14 cellular contexts compared by ENCODE assay signal in genomic region chr6:16216501-16217155, GRCh38. TPM values are rescaled to one million over a fixed set of nuclear protein-coding genes. Genes with fewer than 3 reads are reported as not detected.
DNase-seq lines count a peak whose midpoint lies in the region; ATAC-seq, FAIRE-seq and TF ChIP-seq lines count a peak whose summit lies in the region.
"Had no signal": no experiment of that assay in that cellular context is flagged by ENCODE, and none has a peak within 500 bp of the region (broad histone marks: within the 10 kb centered on the region; RNA-seq: fewer than 3 reads in every experiment).

No MANE protein-coding gene starts in this region.

- ATAC-seq in sciatic nerve (peak; percentile 18), GM18519 (IDR thresholded peaks at IDR 0.05; ENCODE audit: low FRiP score, unreplicated experiment) (no peak), GM21390 (IDR thresholded peaks at IDR 0.05; ENCODE audit: unreplicated experiment) (no peak)
- ATAC-seq in stimulated activated naive CD8-positive, alpha-beta T cell treated with anti-CD3 and anti-CD28 coated beads, Interleukin-15, Interleukin-2, amounts not matched to agents 100 U/mL and 50 U/mL, for 24 hours, result no peak
- ATAC-seq: activated T-helper 17 cell treated with anti-CD3 and anti-CD28 coated beads, Interleukin-2, amount 50 U/mL, for 72 hours; effector memory CD8-positive, alpha-beta T cell; stimulated activated naive B cell treated with anti-CD40 and anti-IgM and Interleukin-4, amounts not matched to agents 10 μg/mL and 1 μg/mL and 100 μg/mL, for 72 hours had no signal

- H3K9me3 Mint-ChIP-seq in HFFc6, result no peaks in the 10 kb centered on the region; the same call in 1 of the 2 replicates
- H3K9me3 Mint-ChIP-seq in dendritic cell treated with granulocyte-macrophage colony-stimulating factor and Interleukin-4, amounts not matched to agents 40 ng/mL and 50 ng/mL, for 4 days, result no peaks in the 10 kb centered on the region
- H3K9me3 Mint-ChIP-seq: activated T-helper 17 cell treated with anti-CD3 and anti-CD28 coated beads, Interleukin-2, amount 50 U/mL, for 72 hours; effector memory CD8-positive, alpha-beta T cell; stimulated activated naive B cell treated with anti-CD40 and anti-IgM and Interleukin-4, amounts not matched to agents 10 μg/mL and 1 μg/mL and 100 μg/mL, for 72 hours had no signal

- no peak overlapping the region for H3K27ac ChIP-seq in kidney (ENCODE audit: low read depth in 2 of 2, low read length in 2 of 2)

- H3K36me3 Mint-ChIP-seq in HFFc6 (ENCODE audit: low read depth), result no peaks in the 10 kb centered on the region
- no peaks in the 10 kb centered on the region for H3K36me3 Mint-ChIP-seq in dendritic cell treated with granulocyte-macrophage colony-stimulating factor and Interleukin-4, amounts not matched to agents 40 ng/mL and 50 ng/mL, for 4 days (ENCODE audit: low read depth)
- H3K36me3 Mint-ChIP-seq: stimulated activated naive B cell treated with anti-CD40 and anti-IgM and Interleukin-4, amounts not matched to agents 10 μg/mL and 1 μg/mL and 100 μg/mL, for 72 hours had no signal

- peaks cover 0 to 4% of the 10 kb centered on the region in 2 donors for H3K4me1 ChIP-seq in kidney (ENCODE audit: control insufficient read depth in 1 of 2, insufficient read depth in 1 of 2, low read depth in 1 of 2, low read length in 2 of 2)

- DNase-seq in HFFc6, result no peak
- peak; percentile 74 for DNase-seq in kidney
- DNase-seq in sciatic nerve (ENCODE audit: low spot score), result no peak
- DNase-seq in dedifferentiated amniotic fluid mesenchymal stem cell (ENCODE audit: extremely low spot score), result no peak
- DNase-seq in stimulated activated naive CD8-positive, alpha-beta T cell treated with anti-CD3 and anti-CD28 coated beads, Interleukin-15, Interleukin-2, amounts not matched to agents 100 U/mL and 50 U/mL, for 24 hours, result no peak
- DNase-seq: effector memory CD8-positive, alpha-beta T cell; stimulated activated naive B cell treated with anti-CD40 and anti-IgM and Interleukin-4, amounts not matched to agents 10 μg/mL and 1 μg/mL and 100 μg/mL, for 72 hours had no signal

- H3K4me1 Mint-ChIP-seq in HFFc6 (ENCODE audit: low read depth), result peaks cover 23% of the 10 kb centered on the region
- peaks cover 17% of the 10 kb centered on the region for H3K4me1 Mint-ChIP-seq in dendritic cell treated with granulocyte-macrophage colony-stimulating factor and Interleukin-4, amounts not matched to agents 40 ng/mL and 50 ng/mL, for 4 days (ENCODE audit: low read depth)
- H3K4me1 Mint-ChIP-seq: activated T-helper 17 cell treated with anti-CD3 and anti-CD28 coated beads, Interleukin-2, amount 50 U/mL, for 72 hours had no signal

- H3K27ac Mint-ChIP-seq in HFFc6, result peak overlapping the region; percentile 55
- no peak overlapping the region for H3K27ac Mint-ChIP-seq in dendritic cell treated with granulocyte-macrophage colony-stimulating factor and Interleukin-4, amounts not matched to agents 40 ng/mL and 50 ng/mL, for 4 days
- H3K27ac Mint-ChIP-seq: activated T-helper 17 cell treated with anti-CD3 and anti-CD28 coated beads, Interleukin-2, amount 50 U/mL, for 72 hours; stimulated activated naive B cell treated with anti-CD40 and anti-IgM and Interleukin-4, amounts not matched to agents 10 μg/mL and 1 μg/mL and 100 μg/mL, for 72 hours had no signal

- intact Hi-C loops in dendritic cell treated with granulocyte-macrophage colony-stimulating factor and Interleukin-4, amounts not matched to agents 40 ng/mL and 50 ng/mL, for 4 days (cut with micrococcal nuclease), result no loop called here
- intact Hi-C loops in kidney (cut with DNase I), result no loop called here
- intact Hi-C loops in sciatic nerve (cut with DNase I), result no loop called here

- H3K9me3 ChIP-seq in kidney (ENCODE audit: control insufficient read depth in 1 of 2, low read length in 2 of 2), result no peaks in the 10 kb centered on the region

- no peaks in the 10 kb centered on the region; the same call in 1 of the 2 replicates for H3K27me3 Mint-ChIP-seq in HFFc6 (ENCODE audit: insufficient read depth)
- H3K27me3 Mint-ChIP-seq in dendritic cell treated with granulocyte-macrophage colony-stimulating factor and Interleukin-4, amounts not matched to agents 40 ng/mL and 50 ng/mL, for 4 days, result peaks cover 61% of the 10 kb centered on the region

- H3K4me3 Mint-ChIP-seq in HFFc6, result peak overlapping the region; percentile 10; the same call in 1 of the 2 replicates
- H3K4me3 Mint-ChIP-seq in dendritic cell treated with granulocyte-macrophage colony-stimulating factor and Interleukin-4, amounts not matched to agents 40 ng/mL and 50 ng/mL, for 4 days, result peak overlapping the region; percentile 6
- H3K4me3 Mint-ChIP-seq: activated T-helper 17 cell treated with anti-CD3 and anti-CD28 coated beads, Interleukin-2, amount 50 U/mL, for 72 hours; effector memory CD8-positive, alpha-beta T cell had no signal

- TF ChIP-seq CTCF in HFFc6 (IDR thresholded peaks at IDR 0.05) (no peak), kidney (IDR thresholded peaks at IDR 0.05; ENCODE audit: borderline replicate concordance, extremely low read depth, insufficient read depth) (no peak)

- no peak overlapping the region for H3K9ac ChIP-seq in kidney (ENCODE audit: low read length in 2 of 2)

- H3K4me3 ChIP-seq in kidney (ENCODE audit: low read length in 2 of 2), result peak overlapping the region in 1 of 2 donors; percentile 10

- H3K36me3 ChIP-seq in kidney (ENCODE audit: control insufficient read depth in 1 of 2, insufficient read depth in 2 of 2, low read length in 2 of 2), result no peaks in the 10 kb centered on the region

- FAIRE-seq in kidney (lab: Jason Lieb, UNC), result no peak
- FAIRE-seq: D721Med, GM18507, islet of Langerhans had no signal

RNA-seq across cellular contexts. Expression of gene GMPR, which starts 21.8 kb away (rescaled TPM):
- 1 to 10 TPM; 4.7 to 9.1 (median 5.4) TPM for total RNA-seq in HFFc6 (2021; fragmentation: NEBNext Ultra II Directional; extraction: Animal tissue kit (Norgen Biotek cat#: 25700))
- total RNA-seq in kidney (51.4 TPM), sciatic nerve (11.9 TPM)
- 54.5 TPM for polyA plus RNA-seq in kidney (ENCODE audit: insufficient read depth, low read depth, low replicate concordance)
